Comparison of ENCODE assay signal across 7 cellular contexts in genomic region chr9:113602126-113603119, GRCh38.
DNase-seq lines count a peak whose midpoint lies in the region; ATAC-seq and TF ChIP-seq lines count a peak whose summit lies in the region.

No MANE protein-coding gene starts in this region.

- H3K27me3 ChIP-seq in sigmoid colon, result no peaks in the 10 kb centered on the region

- CTCF ChIA-PET in activated CD8-positive, alpha-beta T cell treated with anti-CD3 and anti-CD28 coated beads for 36 hours (lab: Charles Lee), result interaction anchor here (0.9 to 27.7 kb wide), 8 partner anchors 11 to 94 kb away, joined by 3 to 621 read pairs (median 4); no protein-coding TSS in a partner anchor

- intact Hi-C loops in activated CD8-positive, alpha-beta T cell treated with anti-CD3 and anti-CD28 coated beads for 36 hours (cut with micrococcal nuclease), result no loop called here
- intact Hi-C loops in sigmoid colon (cut with DNase I), result no loop called here

- no peak for TF ChIP-seq CTCF in activated CD8-positive, alpha-beta T cell treated with anti-CD3 and anti-CD28 coated beads for 36 hours (IDR thresholded peaks at IDR 0.05)
- TF ChIP-seq CTCF in foreskin fibroblast (IDR thresholded peaks at IDR 0.05; ENCODE audit: low read depth, low read length) (no peak), sigmoid colon (IDR thresholded peaks at IDR 0.05) (no peak)

- ATAC-seq in GM18511 (IDR thresholded peaks at IDR 0.05; ENCODE audit: unreplicated experiment) (peak; percentile 90), HG02759 (IDR thresholded peaks at IDR 0.05; ENCODE audit: unreplicated experiment) (peak; percentile 92)
- ATAC-seq in activated CD8-positive, alpha-beta T cell treated with anti-CD3 and anti-CD28 coated beads for 36 hours, result peak; percentile 100

- no peaks in the 10 kb centered on the region for H3K27me3 Mint-ChIP-seq in activated CD8-positive, alpha-beta T cell treated with anti-CD3 and anti-CD28 coated beads for 36 hours

- no peak for TF ChIP-seq POLR2A in sigmoid colon (IDR thresholded peaks at IDR 0.05)

- H3K9me3 Mint-ChIP-seq in activated CD8-positive, alpha-beta T cell treated with anti-CD3 and anti-CD28 coated beads for 36 hours, result no peaks in the 10 kb centered on the region

- POLR2A ChIA-PET in activated CD8-positive, alpha-beta T cell treated with anti-CD3 and anti-CD28 coated beads for 36 hours (lab: Charles Lee), result interaction anchor here (0.6 to 2.3 kb wide), 8 partner anchors 9 to 82 kb away, joined by 3 to 7 read pairs (median 4); no protein-coding TSS in a partner anchor

- peak overlapping the region; percentile 78 for H3K27ac Mint-ChIP-seq in activated CD8-positive, alpha-beta T cell treated with anti-CD3 and anti-CD28 coated beads for 36 hours

- peaks cover 14% of the 10 kb centered on the region for H3K4me1 Mint-ChIP-seq in activated CD8-positive, alpha-beta T cell treated with anti-CD3 and anti-CD28 coated beads for 36 hours (ENCODE audit: low read depth)

- no peaks in the 10 kb centered on the region for H3K9me3 ChIP-seq in sigmoid colon

- peak; percentile 87 for DNase-seq in NCI-H2107 treated with DMSO at 0.1 percent for 48 hours (lab: John Stamatoyannopoulos, UW; ENCODE audit: unreplicated experiment)
- peak; percentile 95 for DNase-seq in activated CD8-positive, alpha-beta T cell treated with anti-CD3 and anti-CD28 coated beads for 36 hours
- peak; percentile 93 to 97 for DNase-seq in foreskin fibroblast
- peak; percentile 88 for DNase-seq in sigmoid colon
- DNase-seq in NCI-H1048 (lab: John Stamatoyannopoulos, UW), result no peak

- H3K27ac ChIP-seq in sigmoid colon, result peak overlapping the region; percentile 6 to 53 (median 40)

- H3K4me3 ChIP-seq in foreskin fibroblast (ENCODE audit: low read depth in 1 of 2, low read length in 2 of 2) (no peak overlapping the region), sigmoid colon (no peak overlapping the region)

- 42 to 51% methylated on average over 19 of the region's 19 CpGs for WGBS in sigmoid colon, 2 donors

- peaks cover 3% of the 10 kb centered on the region for H3K36me3 Mint-ChIP-seq in activated CD8-positive, alpha-beta T cell treated with anti-CD3 and anti-CD28 coated beads for 36 hours (ENCODE audit: low read depth)

- H3K4me1 ChIP-seq in sigmoid colon, result peaks cover 0 to 38% (median 24%) of the 10 kb centered on the region in 4 donors

- TF ChIP-seq EP300 in sigmoid colon (IDR thresholded peaks at IDR 0.05), result no peak

- H3K4me3 Mint-ChIP-seq in activated CD8-positive, alpha-beta T cell treated with anti-CD3 and anti-CD28 coated beads for 36 hours, result no peak overlapping the region

- peaks cover 0 to 8% (median 2%) of the 10 kb centered on the region in 4 donors for H3K36me3 ChIP-seq in sigmoid colon
